21 cellular contexts compared by ENCODE assay signal in genomic region chr5:157965040-157965439, GRCh38.
DNase-seq lines count a peak whose midpoint lies in the region; ATAC-seq lines count a peak whose summit lies in the region.
"Had no signal": no experiment of that assay in that cellular context is flagged by ENCODE, and none has a peak within 500 bp of the region (broad histone marks: within the 10 kb centered on the region; RNA-seq: fewer than 3 reads in every experiment).

No MANE protein-coding gene starts in this region.

- H3K36me3 ChIP-seq in iPS-18a (ENCODE audit: control insufficient read depth, low read depth, low read length): no peaks in the 10 kb centered on the region

- peak overlapping the region; percentile 82 for H3K27ac ChIP-seq in iPS-18a (ENCODE audit: low read length)
- H3K27ac ChIP-seq: 22Rv1, C4-2B, GM23248, SK-N-MC had no signal

- peaks cover 3% of the 10 kb centered on the region for H3K4me1 Mint-ChIP-seq in T-helper 17 cell

- peak overlapping the region; percentile 52 for H3K9ac ChIP-seq in iPS-18a (ENCODE audit: low read length)
- H3K9ac ChIP-seq: GM23248 had no signal

- H3K4me3 Mint-ChIP-seq in T-helper 17 cell: peak overlapping the region; percentile 47

- no peaks in the 10 kb centered on the region for H3K27me3 ChIP-seq in iPS-18a (ENCODE audit: control insufficient read depth, insufficient read depth, low read length)

- ATAC-seq in T-helper 17 cell: no peak
- no peak for ATAC-seq in GM18870 (IDR thresholded peaks at IDR 0.05; ENCODE audit: unreplicated experiment)

- peak overlapping the region; percentile 15 for H3K4me3 ChIP-seq in iPS-18a (ENCODE audit: low read length)
- H3K4me3 ChIP-seq: GM23248, SK-N-MC had no signal

- H3K27me3 Mint-ChIP-seq in T-helper 17 cell: peaks cover 24% of the 10 kb centered on the region

- no peak overlapping the region for H3K27ac Mint-ChIP-seq in T-helper 17 cell

- H3K36me3 Mint-ChIP-seq in T-helper 17 cell (ENCODE audit: low read depth): no peaks in the 10 kb centered on the region

- DNase-seq in DMS53 (lab: John Stamatoyannopoulos, UW) (peak; percentile 19), DMS53 treated with DMSO at 0.1 percent for 48 hours (lab: John Stamatoyannopoulos, UW; ENCODE audit: unreplicated experiment) (no peak), T-helper 17 cell (no peak), anterior cingulate cortex (lab: John Stamatoyannopoulos, UW) (no peak), GM19238 (ENCODE audit: insufficient read length, low spot score) (no peak), middle frontal gyrus (ENCODE audit: extremely low spot score, low spot score) (no peak)
- DNase-seq: AML-193, DMS79 treated with DMSO at 0.1 percent for 48 hours, GM23248, KG1, MV-4-11, NCI-H1694 treated with DMSO at 0.1 percent for 48 hours, NCI-H2171, NCI-H446, NCI-H774, SHP77 had no signal

- H3K9me3 ChIP-seq in T-helper 17 cell (ENCODE audit: control insufficient read depth, low read length, poor library complexity, severe bottlenecking) (no peaks in the 10 kb centered on the region), iPS-18a (ENCODE audit: control insufficient read depth, low read depth, low read length) (no peaks in the 10 kb centered on the region)

- H3K4me1 ChIP-seq in iPS-18a (ENCODE audit: control insufficient read depth, low read depth, low read length): peaks cover 22% of the 10 kb centered on the region
